In genomic region chr19:10565567-10566407, GRCh38 we compare ENCODE assay signal across 8 cellular contexts. TPM values are rescaled to one million over a fixed set of nuclear protein-coding genes. Genes with fewer than 3 reads are reported as not detected.
DNase-seq lines count a peak whose midpoint lies in the region; ATAC-seq and TF ChIP-seq lines count a peak whose summit lies in the region.

Gene KRI1 (minus strand): TSS chr19:10566010. CDS start chr19:10565999, 11 bp downstream.

- 0 out of 2 replicates have a peak, but pooled peaks cover 4% of the 10 kb centered on the region for H3K36me3 ChIP-seq in GM23338 (ENCODE audit: insufficient read depth)

- H3K4me1 Mint-ChIP-seq in GM23338: peaks cover 31% of the 10 kb centered on the region
- H3K4me1 Mint-ChIP-seq in natural killer cell: peaks cover 47 to 62% of the 10 kb centered on the region in 2 donors

- H3K9me3 Mint-ChIP-seq in GM23338 (peaks cover 2% of the 10 kb centered on the region; the same call in 2 of the 3 replicates), natural killer cell (no peaks in the 10 kb centered on the region)

- ATAC-seq in GM23338: peak; percentile 56
- peak; percentile 38 to 71 (median 51) for ATAC-seq in natural killer cell

- peak within 1 kb of the TSS; percentile 91 for H2AFZ ChIP-seq in GM23338

- H3K4me2 ChIP-seq in GM23338: peak within 1 kb of the TSS; percentile 94

- DNase-seq in EH (ENCODE audit: low read depth) (peak; percentile 98), GM23338 (ENCODE audit: low spot score) (peak; percentile 98), LNCaP clone FGC (ENCODE audit: low read depth) (peak; percentile 76), RPMI8226 (peak; percentile 99), fibroblast of mammary gland (ENCODE audit: low read depth) (peak; percentile 95), natural killer cell (peak; percentile 98)
- peak; percentile 97 to 98 for DNase-seq in activated T-helper 1 cell treated with anti-CD3 and anti-CD28 coated beads, Interleukin-2, amount 50 U/mL, for 16 hours (ENCODE audit: low read depth in 1 of 2, low spot score in 1 of 2)
- DNase-seq in stimulated activated naive CD4-positive, alpha-beta T cell (lab: John Stamatoyannopoulos, UW): peak; percentile 96 to 99 (median 98)

- H3K36me3 Mint-ChIP-seq in GM23338 (ENCODE audit: low read depth): peaks cover 38% of the 10 kb centered on the region
- no peaks in the 10 kb centered on the region for H3K36me3 Mint-ChIP-seq in natural killer cell

- H3K27me3 Mint-ChIP-seq in GM23338 (ENCODE audit: insufficient read depth, low read depth, poor library complexity): peaks cover 30% of the 10 kb centered on the region
- no peaks in the 10 kb centered on the region for H3K27me3 Mint-ChIP-seq in natural killer cell (ENCODE audit: low read depth in 2 of 2)

- no peaks in the 10 kb centered on the region for H3K27me3 ChIP-seq in GM23338 (ENCODE audit: insufficient read depth)

- intact Hi-C loops in natural killer cell (cut with micrococcal nuclease): loop anchor here (1.0 to 5.0 kb wide), 9 partner anchors 12 to 231 kb away; partner anchors contain the start of genes ILF3 and KEAP1

- H3K27ac ChIP-seq in GM23338 (ENCODE audit: low read depth): peak within 1 kb of the TSS; percentile 87

- H3K4me1 ChIP-seq in GM23338 (ENCODE audit: insufficient read depth): peaks cover 23% of the 10 kb centered on the region

- peak within 1 kb of the TSS; percentile 94 for H3K27ac Mint-ChIP-seq in GM23338
- H3K27ac Mint-ChIP-seq in natural killer cell: peak within 1 kb of the TSS; percentile 93 to 100

- H3K4me3 Mint-ChIP-seq in GM23338 (peak within 1 kb of the TSS; percentile 94), natural killer cell (peak within 1 kb of the TSS; percentile 96)

- peak within 1 kb of the TSS; percentile 92 for H3K4me3 ChIP-seq in GM23338
- H3K4me3 ChIP-seq in LNCaP clone FGC (ENCODE audit: low read depth, low read length): peak within 1 kb of the TSS; percentile 95
- H3K4me3 ChIP-seq in fibroblast of mammary gland (ENCODE audit: control insufficient read depth, low read depth, low read length): peak within 1 kb of the TSS; percentile 86

- peaks cover 29% of the 10 kb centered on the region for H3F3A ChIP-seq in GM23338 (replicated peaks; ENCODE audit: low read depth)

- peaks cover 5% of the 10 kb centered on the region for H4K20me1 ChIP-seq in GM23338 (replicated peaks; ENCODE audit: insufficient read depth)

- no peaks in the 10 kb centered on the region for H3K9me2 ChIP-seq in GM23338 (ENCODE audit: insufficient read depth)

- TF ChIP-seq CTCF in GM23338 (conservative IDR thresholded peaks at IDR 0.05; ENCODE audit: low read depth in 2 of 2) (peak; percentile 2 to 18; a peak in 1 of 4 replicates), LNCaP clone FGC (IDR thresholded peaks at IDR 0.05; ENCODE audit: control insufficient read depth, extremely low read depth, insufficient read depth) (peak; percentile 28; the same call in 1 of the 2 replicates), fibroblast of mammary gland (conservative IDR thresholded peaks at IDR 0.05; ENCODE audit: control insufficient read depth, insufficient read depth, low read depth, low read length) (no peak), natural killer cell (IDR thresholded peaks at IDR 0.05) (no peak)

- H3K79me2 ChIP-seq in GM23338 (replicated peaks; ENCODE audit: insufficient read depth): peaks cover 12% of the 10 kb centered on the region

TF ChIP-seq in GM23338, 12 proteins besides CTCF, POLR2A, EP300 and RAD21 (continues in another document):
- no peak for TF ChIP-seq NANOG (IDR thresholded peaks at IDR 0.05; ENCODE audit: borderline replicate concordance)
- TF ChIP-seq POLR2AphosphoS5 (IDR thresholded peaks at IDR 0.05; ENCODE audit: low read depth): peak; percentile 94
- no peak for TF ChIP-seq EZH2 (IDR thresholded peaks at IDR 0.05; ENCODE audit: low read depth, unreplicated experiment)
- no peak for TF ChIP-seq EZH2phosphoT487 (IDR thresholded peaks at IDR 0.05; ENCODE audit: unreplicated experiment)
- no peak for TF ChIP-seq ZNF331 (CRISPR knock-in tag; IDR thresholded peaks at IDR 0.05; ENCODE audit: low read depth)
- TF ChIP-seq ETS1 (IDR thresholded peaks at IDR 0.05): no peak
- no peak for TF ChIP-seq ZNF114 (CRISPR knock-in tag; IDR thresholded peaks at IDR 0.05)
- TF ChIP-seq STAT1 (IDR thresholded peaks at IDR 0.05; ENCODE audit: unreplicated experiment): no peak
- TF ChIP-seq ZNF462 (CRISPR knock-in tag; IDR thresholded peaks at IDR 0.05): no peak
- no peak for TF ChIP-seq CREB1 (CRISPR knock-in tag; IDR thresholded peaks at IDR 0.05; ENCODE audit: low read depth)
- no peak for TF ChIP-seq JUNB (IDR thresholded peaks at IDR 0.05; ENCODE audit: unreplicated experiment)

RNA-seq across cellular contexts. Expression of gene KRI1, which starts in this region (rescaled TPM):
- 23.8 and 25.0 TPM in 2 replicates for total RNA-seq in GM23338 (2014; rRNA removed; shearing (Covaris generic))
- polyA plus RNA-seq in GM23338 (2016; fragmentation: Nextera tagmentation; extraction: Ambion mirVana): 43.2 and 48.8 TPM in 2 replicates
- total RNA-seq in natural killer cell: 10 to 100 TPM; 36.6 to 53.0 (median 49.5) TPM

Comparison
In these comparisons a context has a peak if more than half of its experiments do, and no peak if none do; other contexts are left out.
1. Peak in every context shown above with its lines: DNase-seq, ATAC-seq, H3K4me3 ChIP-seq and H3K27ac ChIP-seq.
2. CTCF ChIP-seq: peak in GM23338 (2 of 2) and LNCaP clone FGC (single experiment); none in fibroblast of mammary gland (single experiment) and natural killer cell (single experiment).